ENCODE assay signal across 24 cellular contexts in genomic region chr3:116188231-116188785, GRCh38.
DNase-seq lines count a peak whose midpoint lies in the region; ATAC-seq, FAIRE-seq and TF ChIP-seq lines count a peak whose summit lies in the region.
"Had no signal": no experiment of that assay in that cellular context is flagged by ENCODE, and none has a peak within 500 bp of the region (broad histone marks: within the 10 kb centered on the region; RNA-seq: fewer than 3 reads in every experiment).

No MANE protein-coding gene starts in this region.

- CTCF ChIA-PET in HepG2 (lab: Yijun Ruan, JAX; ENCODE audit: low intra/inter-chr PET ratio, low total read pairs), result no interaction called here

- H2AFZ ChIP-seq in HepG2 (ENCODE audit: low read length), result no peak overlapping the region

- intact Hi-C loops in HepG2 (cut with micrococcal nuclease; ENCODE audit: unreplicated experiment), result no loop called here

- POLR2A ChIA-PET in HepG2 (lab: Yijun Ruan, JAX), result no interaction called here

- TF ChIP-seq EP300 in HepG2 (IDR thresholded peaks at IDR 0.05; ENCODE audit: low read depth in 2 of 2, low read length in 2 of 2) (no peak), HepG2 (CRISPR knock-in tag; IDR thresholded peaks at IDR 0.05; ENCODE audit: borderline replicate concordance) (no peak)

- H3K36me3 ChIP-seq in HepG2 (replicated peaks in 1 of 2; ENCODE audit: control insufficient read depth in 1 of 2, insufficient read depth in 2 of 2, low read length in 2 of 2), result no peaks in the 10 kb centered on the region
- H3K36me3 ChIP-seq: esophagus squamous epithelium, prostate gland, suprapubic skin had no signal

- WGBS in HepG2 (ENCODE audit: low lambda C conversion rate), result 1% methylated on average over 3 of the region's 3 CpGs

- no peak overlapping the region for H3K27ac ChIP-seq in HepG2 (ENCODE audit: extremely low read length, insufficient read depth, low read length)
- H3K27ac ChIP-seq: esophagus squamous epithelium, prostate gland, suprapubic skin had no signal

- H3K27ac Mint-ChIP-seq in neural crest cell (ENCODE audit: unreplicated experiment), result peak overlapping the region; percentile 52
- H3K27ac Mint-ChIP-seq: activated naive CD8-positive, alpha-beta T cell treated with anti-CD3 and anti-CD28 coated beads, Interleukin-2, amount 50 U/mL, for 24 hours; activated T-helper 17 cell treated with anti-CD3 and anti-CD28 coated beads, Interleukin-2, amount 50 U/mL, for 72 hours; mesothelial cell of epicardium; T-helper 2 cell treated with Interferon-gamma antibody and Interleukin-4, amounts not matched to agents 5 μg/mL and 100 μg/mL, for 36 hours had no signal

- H3K4me1 ChIP-seq in HepG2 (ENCODE audit: insufficient read depth, low read length), result no peaks in the 10 kb centered on the region
- H3K4me1 ChIP-seq: esophagus squamous epithelium, prostate gland, suprapubic skin had no signal

- no peaks in the 10 kb centered on the region for H3K9me3 Mint-ChIP-seq in neural crest cell
- H3K9me3 Mint-ChIP-seq: activated naive CD8-positive, alpha-beta T cell treated with anti-CD3 and anti-CD28 coated beads, Interleukin-2, amount 50 U/mL, for 24 hours; activated T-helper 17 cell treated with anti-CD3 and anti-CD28 coated beads, Interleukin-2, amount 50 U/mL, for 72 hours; mesothelial cell of epicardium; T-helper 2 cell treated with Interferon-gamma antibody and Interleukin-4, amounts not matched to agents 5 μg/mL and 100 μg/mL, for 36 hours had no signal

- no peak overlapping the region for H3K4me3 Mint-ChIP-seq in neural crest cell
- H3K4me3 Mint-ChIP-seq: activated naive CD8-positive, alpha-beta T cell treated with anti-CD3 and anti-CD28 coated beads, Interleukin-2, amount 50 U/mL, for 24 hours; activated T-helper 17 cell treated with anti-CD3 and anti-CD28 coated beads, Interleukin-2, amount 50 U/mL, for 72 hours; mesothelial cell of epicardium; T-helper 2 cell treated with Interferon-gamma antibody and Interleukin-4, amounts not matched to agents 5 μg/mL and 100 μg/mL, for 36 hours had no signal

- no peaks in the 10 kb centered on the region for H3K9me3 ChIP-seq in HepG2 (ENCODE audit: low read length)
- H3K9me3 ChIP-seq: esophagus squamous epithelium, prostate gland, suprapubic skin had no signal

- H4K20me1 ChIP-seq in HepG2 (ENCODE audit: insufficient read depth, low read length), result no peaks in the 10 kb centered on the region

- H3K4me1 Mint-ChIP-seq in neural crest cell, result peaks cover 14% of the 10 kb centered on the region
- H3K4me1 Mint-ChIP-seq: activated naive CD8-positive, alpha-beta T cell treated with anti-CD3 and anti-CD28 coated beads, Interleukin-2, amount 50 U/mL, for 24 hours; activated T-helper 17 cell treated with anti-CD3 and anti-CD28 coated beads, Interleukin-2, amount 50 U/mL, for 72 hours had no signal

- peak; percentile 36 for DNase-seq in HCEC 1CT
- peak; percentile 1 for DNase-seq in NCI-H460 (ENCODE audit: extremely low read depth, low read depth)
- DNase-seq in cardiac fibroblast (ENCODE audit: low read depth in 2 of 2), result peak; percentile 3 to 13
- DNase-seq in neural crest cell (ENCODE audit: low read depth, low spot score), result no peak
- DNase-seq in HepG2 (ENCODE audit: low spot score), result no peak
- DNase-seq in activated CD4-positive, alpha-beta T cell treated with anti-CD3 and anti-CD28 coated beads, Interleukin-2, amount 50 U/mL, for 1 hour, result no peak
- DNase-seq: activated CD4-positive, alpha-beta T cell treated with anti-CD3 and anti-CD28 coated beads for 1 hour; activated naive CD8-positive, alpha-beta T cell treated with anti-CD3 and anti-CD28 coated beads, Interleukin-2, amount 50 U/mL, for 24 hours; Calu3; cerebellar nuclear complex; effector CD8-positive, alpha-beta T cell; esophagus squamous epithelium; left cardiac atrium; NCI-H1417 treated with DMSO at 0.1 percent for 48 hours; NCI-H345; SHP77; stimulated activated CD8-positive, alpha-beta memory T cell treated with anti-CD3 and anti-CD28 coated beads, Interleukin-4, amount 100 ng/mL, for 48 hours had no signal

- no peaks in the 10 kb centered on the region for H3K27me3 Mint-ChIP-seq in neural crest cell (ENCODE audit: low read depth)
- H3K27me3 Mint-ChIP-seq: activated naive CD8-positive, alpha-beta T cell treated with anti-CD3 and anti-CD28 coated beads, Interleukin-2, amount 50 U/mL, for 24 hours had no signal

- FAIRE-seq in HepG2 (lab: Jason Lieb, UNC), result no peak

- H3K9ac ChIP-seq in HepG2 (ENCODE audit: insufficient read depth, low read depth, low read length), result no peak overlapping the region

- TF ChIP-seq RAD21 in HepG2 (CRISPR knock-in tag; IDR thresholded peaks at IDR 0.05), result no peak

- no peak overlapping the region for H3K4me2 ChIP-seq in HepG2 (ENCODE audit: low read depth, low read length)
- H3K4me2 ChIP-seq: smooth muscle cell had no signal

- no peaks in the 10 kb centered on the region for H3K27me3 ChIP-seq in HepG2 (ENCODE audit: control insufficient read depth in 1 of 2, insufficient read depth in 2 of 2, low read length in 2 of 2)
- H3K27me3 ChIP-seq: esophagus squamous epithelium, suprapubic skin had no signal

- TF ChIP-seq CTCF in cardiac fibroblast (IDR thresholded peaks at IDR 0.05; ENCODE audit: low read depth, low read length) (no peak), neural crest cell (conservative IDR thresholded peaks at IDR 0.05) (no peak), HepG2 (CRISPR knock-in tag; IDR thresholded peaks at IDR 0.05) (no peak)

- in situ Hi-C loops in HepG2 (cut with HindIII; ENCODE audit: extremely low pct_ligation_motif_present, low pct_unique_long_range_greater_than_20kb), result no loop called here

- no peaks in the 10 kb centered on the region for H3K36me3 Mint-ChIP-seq in neural crest cell (ENCODE audit: low read depth)
- H3K36me3 Mint-ChIP-seq: mesothelial cell of epicardium had no signal

- TF ChIP-seq POLR2A in HepG2 (IDR thresholded peaks at IDR 0.05; ENCODE audit: insufficient read depth in 1 of 2, low read depth in 2 of 2, low read length in 2 of 2), result no peak

- H3K4me3 ChIP-seq in cardiac fibroblast (replicated peaks in 1 of 2; ENCODE audit: low read depth in 2 of 2, low read length in 2 of 2) (no peak overlapping the region), HepG2 (replicated peaks in 1 of 3; ENCODE audit: insufficient read depth in 1 of 3, low read depth in 2 of 3, low read length in 3 of 3) (no peak overlapping the region)
- H3K4me3 ChIP-seq: esophagus squamous epithelium, prostate gland, smooth muscle cell, suprapubic skin had no signal

- BruUV-seq in HepG2 (replicated peaks; lab: Mats Ljungman, UMichigan), result no TSS peak

- no peaks in the 10 kb centered on the region for H3K79me2 ChIP-seq in HepG2 (ENCODE audit: insufficient read depth, low read length)

- ATAC-seq in HepG2 (no peak), GM18498 (IDR thresholded peaks at IDR 0.05; ENCODE audit: unreplicated experiment) (no peak)
- ATAC-seq: activated naive CD8-positive, alpha-beta T cell treated with anti-CD3 and anti-CD28 coated beads, Interleukin-2, amount 50 U/mL, for 24 hours; activated T-helper 17 cell treated with anti-CD3 and anti-CD28 coated beads, Interleukin-2, amount 50 U/mL, for 72 hours; left cardiac atrium had no signal

TF ChIP-seq in HepG2, 621 proteins besides CTCF, POLR2A, EP300 and RAD21 (continues in another document):
- TF ChIP-seq, protein P1, sequence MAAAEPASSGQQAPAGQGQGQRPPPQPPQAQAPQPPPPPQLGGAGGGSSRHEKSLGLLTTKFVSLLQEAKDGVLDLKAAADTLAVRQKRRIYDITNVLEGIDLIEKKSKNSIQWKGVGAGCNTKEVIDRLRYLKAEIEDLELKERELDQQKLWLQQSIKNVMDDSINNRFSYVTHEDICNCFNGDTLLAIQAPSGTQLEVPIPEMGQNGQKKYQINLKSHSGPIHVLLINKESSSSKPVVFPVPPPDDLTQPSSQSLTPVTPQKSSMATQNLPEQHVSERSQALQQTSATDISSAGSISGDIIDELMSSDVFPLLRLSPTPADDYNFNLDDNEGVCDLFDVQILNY (CRISPR knock-in tag; conservative IDR thresholded peaks at IDR 0.05), result no peak
- TF ChIP-seq NFKBIZ (CRISPR knock-in tag; IDR thresholded peaks at IDR 0.05) (no peak), STAG1 (CRISPR knock-in tag; IDR thresholded peaks at IDR 0.05) (no peak), MEIS1 (CRISPR knock-in tag; IDR thresholded peaks at IDR 0.05; ENCODE audit: borderline replicate concordance) (no peak), ZNF33B (CRISPR knock-in tag; IDR thresholded peaks at IDR 0.05) (no peak), ZNF501 (CRISPR knock-in tag; IDR thresholded peaks at IDR 0.05) (no peak)

Comparison
In these comparisons a context has a peak if more than half of its experiments do, and no peak if none do; other contexts are left out.
1. DNase-seq: peak in HCEC 1CT (single experiment), NCI-H460 (single experiment) and cardiac fibroblast (2 of 2); none in neural crest cell (single experiment), HepG2 (single experiment) and activated CD4-positive, alpha-beta T cell treated with anti-CD3 and anti-CD28 coated beads, Interleukin-2, amount 50 U/mL, for 1 hour (single experiment).